Comparison of ENCODE assay signal across 2 cellular contexts in the genomic region with DNA sequence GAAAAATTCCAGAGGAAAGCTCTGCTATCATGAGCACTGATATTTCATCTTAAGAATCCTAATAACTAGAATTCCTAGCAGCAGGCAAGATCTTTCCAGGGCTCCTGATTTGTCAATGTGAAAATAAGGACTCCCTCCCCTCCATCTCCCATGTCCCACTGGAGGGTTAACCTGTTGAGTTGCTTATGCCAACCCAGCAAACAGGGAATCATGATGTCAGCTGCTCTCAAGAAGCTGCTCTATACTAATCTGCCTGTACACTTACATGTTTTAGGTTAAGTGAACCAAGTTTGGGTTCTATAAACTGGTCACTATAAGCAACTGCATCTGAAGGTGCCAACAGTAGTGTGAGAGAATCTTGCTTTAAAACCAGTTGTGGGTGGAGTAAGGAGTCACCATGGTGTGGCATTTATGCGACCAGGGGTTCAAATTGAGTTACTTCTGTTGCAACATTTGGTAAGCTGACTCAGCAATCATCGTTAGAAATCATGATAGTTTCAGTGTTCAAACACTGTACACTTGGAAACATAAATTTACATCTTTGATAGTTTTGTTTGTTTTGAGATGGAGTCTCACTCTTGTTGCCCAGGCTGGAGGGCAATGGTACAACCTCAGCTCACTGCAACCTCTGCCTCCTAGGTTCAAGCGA.
TF ChIP-seq lines count a peak whose summit lies in the region.

No MANE protein-coding gene starts in this region.

TF ChIP-seq in IMR-90, 13 proteins besides CTCF, POLR2A, EP300 and RAD21:
- TF ChIP-seq MAFK (IDR thresholded peaks at IDR 0.05; ENCODE audit: low read depth, low read length): peak; percentile 90
- TF ChIP-seq SMC3 (IDR thresholded peaks at IDR 0.05; ENCODE audit: low read depth, low read length): no peak
- TF ChIP-seq, protein P1, sequence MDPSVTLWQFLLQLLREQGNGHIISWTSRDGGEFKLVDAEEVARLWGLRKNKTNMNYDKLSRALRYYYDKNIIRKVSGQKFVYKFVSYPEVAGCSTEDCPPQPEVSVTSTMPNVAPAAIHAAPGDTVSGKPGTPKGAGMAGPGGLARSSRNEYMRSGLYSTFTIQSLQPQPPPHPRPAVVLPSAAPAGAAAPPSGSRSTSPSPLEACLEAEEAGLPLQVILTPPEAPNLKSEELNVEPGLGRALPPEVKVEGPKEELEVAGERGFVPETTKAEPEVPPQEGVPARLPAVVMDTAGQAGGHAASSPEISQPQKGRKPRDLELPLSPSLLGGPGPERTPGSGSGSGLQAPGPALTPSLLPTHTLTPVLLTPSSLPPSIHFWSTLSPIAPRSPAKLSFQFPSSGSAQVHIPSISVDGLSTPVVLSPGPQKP (IDR thresholded peaks at IDR 0.05; ENCODE audit: borderline replicate concordance, low read depth, low read length): no peak
- TF ChIP-seq CHD1 (IDR thresholded peaks at IDR 0.05; ENCODE audit: low read depth, low read length): no peak
- no peak for TF ChIP-seq RCOR1 (IDR thresholded peaks at IDR 0.05; ENCODE audit: insufficient replicate concordance, low read length)
- TF ChIP-seq BHLHE40 (IDR thresholded peaks at IDR 0.05; ENCODE audit: low read depth, low read length): no peak
- TF ChIP-seq FOS (IDR thresholded peaks at IDR 0.05; ENCODE audit: low read depth, low read length): no peak
- TF ChIP-seq MXI1 (IDR thresholded peaks at IDR 0.05; ENCODE audit: borderline replicate concordance, low read depth, low read length): no peak

TF ChIP-seq in K562, 482 proteins besides CTCF, POLR2A, EP300 and RAD21:
- peak; percentile 96 for TF ChIP-seq ZNF316 (IDR thresholded peaks at IDR 0.05)
- TF ChIP-seq, protein P2, sequence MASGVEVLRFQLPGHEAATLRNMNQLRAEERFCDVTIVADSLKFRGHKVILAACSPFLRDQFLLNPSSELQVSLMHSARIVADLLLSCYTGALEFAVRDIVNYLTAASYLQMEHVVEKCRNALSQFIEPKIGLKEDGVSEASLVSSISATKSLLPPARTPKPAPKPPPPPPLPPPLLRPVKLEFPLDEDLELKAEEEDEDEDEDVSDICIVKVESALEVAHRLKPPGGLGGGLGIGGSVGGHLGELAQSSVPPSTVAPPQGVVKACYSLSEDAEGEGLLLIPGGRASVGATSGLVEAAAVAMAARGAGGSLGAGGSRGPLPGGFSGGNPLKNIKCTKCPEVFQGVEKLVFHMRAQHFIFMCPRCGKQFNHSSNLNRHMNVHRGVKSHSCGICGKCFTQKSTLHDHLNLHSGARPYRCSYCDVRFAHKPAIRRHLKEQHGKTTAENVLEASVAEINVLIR (CRISPR knock-in tag; IDR thresholded peaks at IDR 0.05): no peak
- TF ChIP-seq CEBPB (tag; IDR thresholded peaks at IDR 0.05): peak; percentile 62
- no peak for TF ChIP-seq ILK (tag; IDR thresholded peaks at IDR 0.05; ENCODE audit: borderline replicate concordance, low read depth)
- peak; percentile 85 for TF ChIP-seq MAFF (IDR thresholded peaks at IDR 0.05; ENCODE audit: low read length)
- TF ChIP-seq NFE2 (IDR thresholded peaks at IDR 0.05; ENCODE audit: low read depth): peak; percentile 48
- peak; percentile 87 for TF ChIP-seq MAFK (IDR thresholded peaks at IDR 0.05; ENCODE audit: low read length)
- peak; percentile 42; the same call in 1 of the 2 replicates for TF ChIP-seq BACH1 (tag; IDR thresholded peaks at IDR 0.05)
- peak; percentile 88 for TF ChIP-seq MAFG (tag; conservative IDR thresholded peaks at IDR 0.05)
- TF ChIP-seq C11orf30 (IDR thresholded peaks at IDR 0.05; ENCODE audit: low read depth): peak; percentile 93
